Comparison of ENCODE assay signal across 8 cellular contexts in genomic region chr12:93570552-93571359, GRCh38. TPM values are rescaled to one million over a fixed set of nuclear protein-coding genes. Genes with fewer than 3 reads are reported as not detected.
DNase-seq lines count a peak whose midpoint lies in the region; ATAC-seq and TF ChIP-seq lines count a peak whose summit lies in the region.

No MANE protein-coding gene starts in this region.

- intact Hi-C loops in left lung (cut with DNase I): loop anchor here in 1 of 2 donors (5.0 kb wide), 2 partner anchors 107 to 172 kb away; partner anchors contain the start of gene CRADD

- H3K4me1 ChIP-seq in left lung: peaks cover 0 to 51% of the 10 kb centered on the region in 2 donors

- peak overlapping the region; percentile 85 to 96 for H3K27ac ChIP-seq in left lung

- H3K27me3 ChIP-seq in left lung: peaks cover 0 to 77% of the 10 kb centered on the region in 2 donors

- no peaks in the 10 kb centered on the region for H3K9me3 ChIP-seq in left lung

- DNase-seq in AG09319 (ENCODE audit: extremely low read depth, low read depth) (peak; percentile 93), NCI-H510A (lab: John Stamatoyannopoulos, UW) (peak; percentile 86), dedifferentiated amniotic fluid mesenchymal stem cell (ENCODE audit: extremely low spot score) (peak; percentile 78), left lung (peak; percentile 97)
- DNase-seq in activated CD4-positive, alpha-beta T cell treated with anti-CD3 and anti-CD28 coated beads, Interleukin-2, amount 50 U/mL, for 1 hour: peak; percentile 77
- DNase-seq in stimulated activated CD4-positive, alpha-beta T cell treated with anti-CD3 and anti-CD28 coated beads, Interleukin-2, amount 100 ng/mL, for 4 hours (ENCODE audit: low read depth): peak; percentile 91

- peaks cover 0 to 8% of the 10 kb centered on the region in 2 donors for H3K36me3 ChIP-seq in left lung

- TF ChIP-seq CTCF in AG09319 (IDR thresholded peaks at IDR 0.05; ENCODE audit: low read depth, low read length) (no peak), left lung (IDR thresholded peaks at IDR 0.05) (no peak)

- ATAC-seq in GM18907 (IDR thresholded peaks at IDR 0.05; ENCODE audit: unreplicated experiment) (peak; percentile 60), HG03139 (IDR thresholded peaks at IDR 0.05; ENCODE audit: unreplicated experiment) (peak; percentile 39), left lung (peak; percentile 85)

- H3K4me3 ChIP-seq in left lung: peak overlapping the region; percentile 62 to 82

RNA-seq across cellular contexts. Expression of gene SOCS2, which starts 1.7 kb away (rescaled TPM):
- 10 to 100 TPM; 15.7 to 30.4 TPM for total RNA-seq in left lung

Comparison
In these comparisons a context has a peak if more than half of its experiments do, and no peak if none do; other contexts are left out.
1. Peak in every context shown above with its lines: DNase-seq, ATAC-seq, H3K4me3 ChIP-seq and H3K27ac ChIP-seq.